11 cellular contexts compared by ENCODE assay signal in genomic region chr15:96321422-96322391, GRCh38. TPM values are rescaled to one million over a fixed set of nuclear protein-coding genes. Genes with fewer than 3 reads are reported as not detected.
DNase-seq lines count a peak whose midpoint lies in the region; ATAC-seq and TF ChIP-seq lines count a peak whose summit lies in the region.
"Had no signal": no experiment of that assay in that cellular context is flagged by ENCODE, and none has a peak within 500 bp of the region (broad histone marks: within the 10 kb centered on the region; RNA-seq: fewer than 3 reads in every experiment).

No MANE protein-coding gene starts in this region.

- no peaks in the 10 kb centered on the region for H3K27me3 ChIP-seq in adipocyte (replicated peaks; ENCODE audit: control insufficient read depth, insufficient read depth, low read length)
- peaks cover 0 to 100% (median 92%) of the 10 kb centered on the region in 7 donors for H3K27me3 ChIP-seq in heart right ventricle
- H3K27me3 ChIP-seq in trophoblast cell (ENCODE audit: insufficient read depth, low read length): peaks cover 8% of the 10 kb centered on the region

- H3K14ac ChIP-seq in trophoblast cell (ENCODE audit: low read length): peak overlapping the region; percentile 49

- no peak overlapping the region for H2AK5ac ChIP-seq in trophoblast cell (ENCODE audit: low read length)

- WGBS in heart right ventricle, 2 donors: 2 to 3% methylated on average over 64 to 67 of the region's 67 CpGs
- no CpG with 5 or more reads among the region's 67 CpGs for WGBS in trophoblast cell (ENCODE audit: extremely low coverage, insufficient coverage, insufficient read length)

- peak in 4 of 9 donors; percentile 10 to 31 (median 18) for TF ChIP-seq CTCF in heart right ventricle (IDR thresholded peaks at IDR 0.05)

- H2AFZ ChIP-seq in trophoblast cell (ENCODE audit: insufficient read depth, low read length, poor library complexity): peak overlapping the region; percentile 15

- H4K12ac ChIP-seq in trophoblast cell (ENCODE audit: low read depth, low read length): peak overlapping the region; percentile 55

- H3K9me3 ChIP-seq in adipocyte (ENCODE audit: control insufficient read depth, low read length) (no peaks in the 10 kb centered on the region), heart right ventricle (no peaks in the 10 kb centered on the region), trophoblast cell (ENCODE audit: insufficient read depth, low read depth, low read length) (no peaks in the 10 kb centered on the region)

- intact Hi-C loops in heart right ventricle (cut with DNase I): loop anchor here in 5 of 10 donors (10.0 kb wide), 6 partner anchors 697 to 1647 kb away; no protein-coding TSS in a partner anchor

- H3K4me1 ChIP-seq in adipocyte (ENCODE audit: control insufficient read depth, insufficient read depth, low read length): peaks cover 26% of the 10 kb centered on the region
- H3K4me1 ChIP-seq in heart right ventricle: peaks cover 0 to 40% (median 12%) of the 10 kb centered on the region in 9 donors
- peaks cover 29 to 32% of the 10 kb centered on the region in 2 experiments for H3K4me1 ChIP-seq in trophoblast cell (ENCODE audit: control insufficient read depth in 1 of 2, insufficient read depth in 2 of 2, low read length in 2 of 2)

- peaks cover 35% of the 10 kb centered on the region for H3K79me1 ChIP-seq in trophoblast cell (ENCODE audit: low read length)

- peak overlapping the region; percentile 70 to 90 (median 84) for H3K27ac ChIP-seq in heart right ventricle
- H3K27ac ChIP-seq in trophoblast cell (ENCODE audit: low read depth, low read length): no peak overlapping the region

- peak overlapping the region; percentile 22 for H4K91ac ChIP-seq in trophoblast cell (ENCODE audit: low read depth, low read length)

- peak overlapping the region; percentile 84 for H3K9ac ChIP-seq in adipocyte (ENCODE audit: low read length)
- no peak overlapping the region for H3K9ac ChIP-seq in trophoblast cell (ENCODE audit: low read length)

- H2BK12ac ChIP-seq in trophoblast cell (ENCODE audit: low read length): peak overlapping the region; percentile 75

- H3K4me2 ChIP-seq in trophoblast cell (ENCODE audit: low read length): peak overlapping the region; percentile 71

- H3K18ac ChIP-seq in trophoblast cell (ENCODE audit: low read length): peak overlapping the region; percentile 76

- peak overlapping the region; percentile 15 for H4K8ac ChIP-seq in trophoblast cell (ENCODE audit: low read depth, low read length)

- DNase-seq in COLO668 (lab: John Stamatoyannopoulos, UW; ENCODE audit: unreplicated experiment) (peak; percentile 62), adipocyte (ENCODE audit: low read depth) (no peak), heart right ventricle (peak in 1 of 2 donors; percentile 23), trophoblast cell (no peak), RKO (ENCODE audit: low spot score) (no peak), NCI-H1048 (lab: John Stamatoyannopoulos, UW) (no peak), SW480 (ENCODE audit: low spot score) (no peak)
- DNase-seq: DMS79, NCI-H1105 had no signal

- H3K4me3 ChIP-seq in adipocyte (ENCODE audit: low read length): peak overlapping the region; percentile 79
- peak overlapping the region; percentile 39 to 83 (median 54) for H3K4me3 ChIP-seq in heart right ventricle
- peak overlapping the region; percentile 50 for H3K4me3 ChIP-seq in trophoblast cell (ENCODE audit: low read depth, low read length)

- peak overlapping the region; percentile 6 for H3K4ac ChIP-seq in trophoblast cell (ENCODE audit: low read depth, low read length)

- peak overlapping the region; percentile 49 for H2BK120ac ChIP-seq in trophoblast cell (ENCODE audit: insufficient read depth, low read length, poor library complexity)

- H3K36me3 ChIP-seq in adipocyte (ENCODE audit: control insufficient read depth, insufficient read depth, low read length, severe bottlenecking): no peaks in the 10 kb centered on the region
- no peaks in the 10 kb centered on the region for H3K36me3 ChIP-seq in heart right ventricle
- no peaks in the 10 kb centered on the region for H3K36me3 ChIP-seq in trophoblast cell (ENCODE audit: control insufficient read depth in 1 of 2, insufficient read depth in 2 of 2, low read length in 2 of 2)

- peak; percentile 33 to 61 (median 40) for ATAC-seq in heart right ventricle
- ATAC-seq in HG02642 (IDR thresholded peaks at IDR 0.05; ENCODE audit: poor library complexity, unreplicated experiment): no peak
- ATAC-seq: HCT116 had no signal

- H3K79me2 ChIP-seq in trophoblast cell (ENCODE audit: control insufficient read depth, insufficient read depth, low read length, poor library complexity): peaks cover 11% of the 10 kb centered on the region

- peak overlapping the region; percentile 23 for H2BK5ac ChIP-seq in trophoblast cell (ENCODE audit: low read depth, low read length, poor library complexity)

- no peak overlapping the region for H3K23ac ChIP-seq in trophoblast cell (ENCODE audit: low read length)

RNA-seq across cellular contexts. Expression of gene NR2F2, which starts 8.8 kb away (rescaled TPM):
- 10 to 100 TPM in 8 of 10 donors, 1 to 10 TPM in 2; 8.2 to 31.7 (median 14.3) TPM for total RNA-seq in heart right ventricle
- polyA plus RNA-seq in heart right ventricle: 10 to 100 TPM; 21.1 to 22.9 TPM
- polyA plus RNA-seq in trophoblast cell (2013): 91.9 and 99.1 TPM in 2 replicates
